ENCODE assay signal across 9 cellular contexts in the genomic region with DNA sequence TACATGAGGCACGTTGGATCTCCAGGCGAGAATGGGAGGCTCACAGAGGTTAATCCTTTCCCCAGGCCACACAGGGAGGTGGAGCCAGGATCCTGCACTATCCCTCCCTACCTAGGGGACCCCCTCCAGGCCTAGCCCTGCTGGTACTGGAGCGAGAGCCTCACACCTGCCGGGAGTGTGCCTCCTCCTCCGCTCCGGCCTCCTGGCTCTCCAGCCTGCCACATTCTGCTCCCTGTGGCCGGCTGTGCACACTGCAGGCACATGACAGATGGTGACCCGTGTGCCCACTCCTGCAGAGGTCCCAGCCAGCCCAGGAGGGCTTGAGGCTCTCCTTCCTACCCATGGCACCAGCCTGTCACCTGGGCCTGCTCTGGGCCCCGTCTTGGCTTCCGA.
DNase-seq lines count a peak whose midpoint lies in the region; ATAC-seq lines count a peak whose summit lies in the region.
"Had no signal": no experiment of that assay in that cellular context is flagged by ENCODE, and none has a peak within 500 bp of the region (broad histone marks: within the 10 kb centered on the region; RNA-seq: fewer than 3 reads in every experiment).

No MANE protein-coding gene starts in this region.

- H2AK5ac ChIP-seq in trophoblast cell (ENCODE audit: low read length), result no peak overlapping the region

- H3K79me1 ChIP-seq in trophoblast cell (ENCODE audit: low read length), result peaks cover under 1% of the 10 kb centered on the region

- ATAC-seq in GM19328 (IDR thresholded peaks at IDR 0.05; ENCODE audit: unreplicated experiment), result no peak

- H3K79me2 ChIP-seq in trophoblast cell (ENCODE audit: control insufficient read depth, insufficient read depth, low read length, poor library complexity), result no peaks in the 10 kb centered on the region

- H3K36me3 ChIP-seq in trophoblast cell (ENCODE audit: control insufficient read depth in 1 of 2, insufficient read depth in 2 of 2, low read length in 2 of 2), result peaks cover 43 to 49% of the 10 kb centered on the region in 2 experiments

- peak overlapping the region; percentile 55 for H3K18ac ChIP-seq in trophoblast cell (ENCODE audit: low read length)

- no peak overlapping the region for H3K4ac ChIP-seq in trophoblast cell (ENCODE audit: low read depth, low read length)

- H4K12ac ChIP-seq in trophoblast cell (ENCODE audit: low read depth, low read length), result no peak overlapping the region

- no peak overlapping the region for H4K8ac ChIP-seq in trophoblast cell (ENCODE audit: low read depth, low read length)

- H2BK5ac ChIP-seq in trophoblast cell (ENCODE audit: low read depth, low read length, poor library complexity), result no peak overlapping the region

- H4K91ac ChIP-seq in trophoblast cell (ENCODE audit: low read depth, low read length), result no peak overlapping the region

- no peak overlapping the region for H3K14ac ChIP-seq in trophoblast cell (ENCODE audit: low read length)

- no CpG with 5 or more reads among the region's 10 CpGs for WGBS in trophoblast cell (ENCODE audit: extremely low coverage, insufficient coverage, insufficient read length)

- no peak overlapping the region for H3K9ac ChIP-seq in trophoblast cell (ENCODE audit: low read length)

- no peak overlapping the region for H3K4me2 ChIP-seq in trophoblast cell (ENCODE audit: low read length)

- H3K27me3 ChIP-seq in trophoblast cell (ENCODE audit: insufficient read depth, low read length), result no peaks in the 10 kb centered on the region

- no peak overlapping the region for H2AFZ ChIP-seq in trophoblast cell (ENCODE audit: insufficient read depth, low read length, poor library complexity)

- no peaks in the 10 kb centered on the region for H3K4me1 ChIP-seq in trophoblast cell (ENCODE audit: control insufficient read depth in 1 of 2, insufficient read depth in 2 of 2, low read length in 2 of 2)

- no peak overlapping the region for H2BK12ac ChIP-seq in trophoblast cell (ENCODE audit: low read length)

- H3K23ac ChIP-seq in trophoblast cell (ENCODE audit: low read length), result no peak overlapping the region

- H3K27ac ChIP-seq in trophoblast cell (ENCODE audit: low read depth, low read length), result no peak overlapping the region

- DNase-seq in NCI-H1417 (lab: John Stamatoyannopoulos, UW), result peak; percentile 4 to 50 (median 17)
- no peak for DNase-seq in NCI-H1417 treated with DMSO at 0.1 percent for 48 hours (lab: John Stamatoyannopoulos, UW)
- peak; percentile 87 for DNase-seq in NCI-H2171 treated with DMSO at 0.1 percent for 48 hours (lab: John Stamatoyannopoulos, UW)
- peak; percentile 52 for DNase-seq in cerebellum (ENCODE audit: low spot score)
- peak; percentile 11 to 35 for DNase-seq in trophoblast cell
- DNase-seq in GOT3 (lab: John Stamatoyannopoulos, UW), result no peak
- no peak for DNase-seq in globus pallidus (ENCODE audit: low spot score)
- DNase-seq: stimulated activated naive CD4-positive, alpha-beta T cell treated with Interleukin-2 at 50 U/mL for 16 hours had no signal

- no peaks in the 10 kb centered on the region for H3K9me3 ChIP-seq in trophoblast cell (ENCODE audit: insufficient read depth, low read depth, low read length)

- H2BK120ac ChIP-seq in trophoblast cell (ENCODE audit: insufficient read depth, low read length, poor library complexity), result no peak overlapping the region

- H3K4me3 ChIP-seq in trophoblast cell (ENCODE audit: low read depth, low read length), result peak overlapping the region; percentile 11

Comparison
In these comparisons a context has a peak if more than half of its experiments do, and no peak if none do; other contexts are left out.
1. DNase-seq: peak in NCI-H1417 (3 of 3), NCI-H2171 treated with DMSO at 0.1 percent for 48 hours (single experiment), cerebellum (single experiment) and trophoblast cell (2 of 2); none in NCI-H1417 treated with DMSO at 0.1 percent for 48 hours (single experiment), GOT3 (single experiment) and globus pallidus (single experiment).